In the genomic region with DNA sequence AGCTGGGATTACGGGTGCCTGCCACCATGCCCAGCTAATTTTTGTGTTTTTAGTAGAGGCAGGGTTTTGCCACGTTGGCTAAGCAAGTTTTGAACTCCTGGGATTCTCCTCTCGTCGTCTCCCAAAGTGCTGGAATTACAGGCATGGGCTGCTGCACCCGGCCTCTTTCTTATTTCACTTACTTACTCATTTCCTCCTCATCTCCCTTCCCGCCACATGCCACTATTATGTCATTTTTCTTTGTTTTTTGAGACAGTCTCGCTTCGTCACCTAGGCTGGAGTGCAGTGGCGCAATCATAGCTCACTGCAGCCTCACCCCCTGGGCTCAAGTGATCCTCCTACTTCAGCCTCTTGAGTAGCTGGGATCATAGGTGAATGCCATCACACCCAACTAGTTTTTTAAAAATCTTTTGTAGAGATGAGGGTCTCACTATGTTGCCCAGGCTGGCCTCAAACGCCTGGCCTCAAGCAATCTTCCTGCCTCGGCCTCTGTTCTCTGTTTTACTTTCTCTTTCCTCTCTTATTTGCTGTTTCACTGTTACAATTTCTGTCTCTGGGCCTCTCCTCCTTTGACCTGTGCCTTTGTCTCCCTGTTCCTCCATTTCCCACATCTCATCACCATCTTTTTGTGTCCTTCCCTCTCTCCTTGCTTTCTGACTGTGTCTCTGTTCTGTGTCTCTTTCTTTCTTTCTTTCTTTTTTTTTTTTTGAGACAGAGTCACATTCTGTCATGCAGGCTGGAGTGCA, we compare ENCODE assay signal across 12 cellular contexts. TPM values are rescaled to one million over a fixed set of nuclear protein-coding genes. Genes with fewer than 3 reads are reported as not detected.
DNase-seq lines count a peak whose midpoint lies in the region; ATAC-seq and TF ChIP-seq lines count a peak whose summit lies in the region.
"Had no signal": no experiment of that assay in that cellular context is flagged by ENCODE, and none has a peak within 500 bp of the region (broad histone marks: within the 10 kb centered on the region; RNA-seq: fewer than 3 reads in every experiment).

No MANE protein-coding gene starts in this region.

- H3K4me1 ChIP-seq in BLaER1 treated with 17β-estradiol and CSF1 and Interleukin-3, amounts not matched to agents 10 nM and 100 nM, result peaks cover 52 to 87% (median 73%) of the 10 kb centered on the region in 10 experiments
- H3K4me1 ChIP-seq: ascending aorta had no signal

- H3K27me3 Mint-ChIP-seq in HFFc6 (ENCODE audit: insufficient read depth), result peaks cover 5% of the 10 kb centered on the region
- H3K27me3 Mint-ChIP-seq in progenitor cell of endocrine pancreas, result no peaks in the 10 kb centered on the region

- peak overlapping the region in 10 of 11 experiments; percentile 33 to 97 (median 89); a peak in 20 of 22 replicates for H3K27ac ChIP-seq in BLaER1 treated with 17β-estradiol and CSF1 and Interleukin-3, amounts not matched to agents 10 nM and 100 nM
- H3K27ac ChIP-seq: ascending aorta had no signal

- peak overlapping the region; percentile 3 to 85 (median 45); a peak in 18 of 22 replicates for H3K9ac ChIP-seq in BLaER1 treated with 17β-estradiol and CSF1 and Interleukin-3, amounts not matched to agents 10 nM and 100 nM

- H4K20me1 ChIP-seq in BLaER1 treated with 17β-estradiol and CSF1 and Interleukin-3, amounts not matched to agents 10 nM and 100 nM, result peaks cover 0 to 24% (median 4%) of the 10 kb centered on the region in 11 experiments; a peak in 7 of 22 replicates

- peak overlapping the region; percentile 69 to 99 (median 97); a peak in 21 of 22 replicates for H3K4me2 ChIP-seq in BLaER1 treated with 17β-estradiol and CSF1 and Interleukin-3, amounts not matched to agents 10 nM and 100 nM

- H3K4me3 Mint-ChIP-seq in HFFc6, result peak overlapping the region; percentile 12; the same call in 1 of the 2 replicates
- H3K4me3 Mint-ChIP-seq in progenitor cell of endocrine pancreas (ENCODE audit: low read depth), result no peak overlapping the region

- peak overlapping the region in 4 of 10 experiments; percentile 17 to 51 (median 19); a peak in 4 of 20 replicates for H3K4me3 ChIP-seq in BLaER1 treated with 17β-estradiol and CSF1 and Interleukin-3, amounts not matched to agents 10 nM and 100 nM
- H3K4me3 ChIP-seq: ascending aorta had no signal

- H3K4me1 Mint-ChIP-seq in HFFc6 (ENCODE audit: low read depth) (peaks cover 38% of the 10 kb centered on the region), progenitor cell of endocrine pancreas (ENCODE audit: low read depth) (no peaks in the 10 kb centered on the region)

- H3K36me3 Mint-ChIP-seq in HFFc6 (ENCODE audit: low read depth) (peaks cover 46% of the 10 kb centered on the region), progenitor cell of endocrine pancreas (ENCODE audit: insufficient read depth) (peaks cover 34% of the 10 kb centered on the region)

- H3K9me3 ChIP-seq in BLaER1 treated with 17β-estradiol and CSF1 and Interleukin-3, amounts not matched to agents 10 nM and 100 nM (replicated peaks in 1 of 11), result no peaks in the 10 kb centered on the region
- H3K9me3 ChIP-seq: ascending aorta had no signal

- TF ChIP-seq CTCF in HFFc6 (IDR thresholded peaks at IDR 0.05) (no peak), progenitor cell of endocrine pancreas (IDR thresholded peaks at IDR 0.05; ENCODE audit: unreplicated experiment) (no peak)

- H3K27me3 ChIP-seq in BLaER1 treated with 17β-estradiol and CSF1 and Interleukin-3, amounts not matched to agents 10 nM and 100 nM, result no peaks in the 10 kb centered on the region
- H3K27me3 ChIP-seq: ascending aorta had no signal

- ATAC-seq in GM18498 (IDR thresholded peaks at IDR 0.05; ENCODE audit: unreplicated experiment) (no peak), HG03469 (IDR thresholded peaks at IDR 0.05; ENCODE audit: unreplicated experiment) (no peak)

- H3K9me3 Mint-ChIP-seq in HFFc6 (no peaks in the 10 kb centered on the region), progenitor cell of endocrine pancreas (ENCODE audit: low read depth) (no peaks in the 10 kb centered on the region)

- H3K27ac Mint-ChIP-seq in HFFc6 (peak overlapping the region; percentile 86), progenitor cell of endocrine pancreas (no peak overlapping the region)

- peaks cover 77 to 96% (median 89%) of the 10 kb centered on the region in 11 experiments for H3K36me3 ChIP-seq in BLaER1 treated with 17β-estradiol and CSF1 and Interleukin-3, amounts not matched to agents 10 nM and 100 nM

- DNase-seq in HFFc6 (peak; percentile 58), T1000 (lab: John Stamatoyannopoulos, UW) (peak; percentile 24), kidney tubule cell (ENCODE audit: low spot score) (peak; percentile 95), progenitor cell of endocrine pancreas (ENCODE audit: low spot score, unreplicated experiment) (no peak), amniotic stem cell (lab: John Stamatoyannopoulos, UW) (no peak)
- DNase-seq: activated CD4-positive, alpha-beta T cell treated with anti-CD3 and anti-CD28 coated beads for 1 hour; DMS79; NCI-H1436 treated with DMSO at 0.1 percent for 48 hours had no signal

RNA-seq across cellular contexts. Expression of gene SHKBP1, which starts 9.2 kb away (rescaled TPM):
- total RNA-seq in HFFc6 (2021; fragmentation: NEBNext Ultra II Directional; extraction: Animal tissue kit (Norgen Biotek cat#: 25700)), result 10 to 100 TPM; 58.5 to 95.2 (median 83.0) TPM
- total RNA-seq in progenitor cell of endocrine pancreas, result 102 and 114 TPM in 2 replicates

RNA-seq across cellular contexts. Expression of gene LTBP4, which starts 15.3 kb away (rescaled TPM):
- total RNA-seq in HFFc6 (2021; fragmentation: NEBNext Ultra II Directional; extraction: Animal tissue kit (Norgen Biotek cat#: 25700)), result 10 to 100 TPM; 36.6 to 54.9 (median 51.4) TPM
- 25.4 TPM in 2 replicates for total RNA-seq in progenitor cell of endocrine pancreas

Comparison
In these comparisons a context has a peak if more than half of its experiments do, and no peak if none do; other contexts are left out.
1. DNase-seq: peak in HFFc6 (single experiment), T1000 (single experiment) and kidney tubule cell (single experiment); none in progenitor cell of endocrine pancreas (single experiment) and amniotic stem cell (single experiment).